ENCODE assay signal across 9 cellular contexts in the genomic region with DNA sequence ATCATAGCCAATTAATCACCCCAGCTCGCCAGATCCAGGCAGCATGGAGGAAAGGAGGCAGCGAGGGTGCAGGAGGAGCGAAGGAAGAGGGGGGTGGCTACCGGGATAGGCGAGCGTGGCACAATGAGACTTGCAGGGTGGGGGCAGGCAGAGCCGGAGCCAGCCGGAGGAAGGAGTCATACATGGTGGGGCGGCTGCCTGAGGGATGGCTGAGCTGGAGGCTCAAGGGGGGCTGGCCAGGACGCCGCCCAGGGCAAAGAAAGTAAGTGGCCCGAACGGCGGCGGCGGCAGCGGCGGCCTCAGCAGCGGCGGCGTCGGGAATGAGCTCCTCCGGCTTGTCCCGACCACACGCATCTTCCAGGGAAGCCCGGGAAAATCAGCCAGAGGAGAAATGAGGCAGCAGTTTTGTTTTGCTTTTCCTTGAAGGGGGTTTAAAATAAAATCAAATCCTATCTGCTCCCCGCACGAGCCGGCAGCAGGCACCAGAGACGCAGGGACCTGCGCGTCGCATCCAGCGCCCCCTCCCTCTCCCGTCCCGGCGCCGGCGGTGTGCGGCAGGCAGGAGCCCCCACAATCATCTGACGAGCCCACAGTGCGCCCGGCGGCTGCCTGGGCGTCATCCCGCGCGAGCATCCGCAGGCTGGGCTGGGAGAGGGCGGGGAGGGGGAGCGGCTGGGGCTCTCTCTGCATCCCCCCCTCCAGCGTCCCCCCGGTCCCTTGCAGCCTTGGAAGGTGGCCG.
DNase-seq lines count a peak whose midpoint lies in the region; ATAC-seq and TF ChIP-seq lines count a peak whose summit lies in the region.
"Had no signal": no experiment of that assay in that cellular context is flagged by ENCODE, and none has a peak within 500 bp of the region (broad histone marks: within the 10 kb centered on the region; RNA-seq: fewer than 3 reads in every experiment).

No MANE protein-coding gene starts in this region.

- peak overlapping the region; percentile 57 for H3K4me3 ChIP-seq in neural progenitor cell

- H3K9me3 ChIP-seq in neural progenitor cell (ENCODE audit: low read depth): no peaks in the 10 kb centered on the region

- peaks cover 5% of the 10 kb centered on the region for H3K27me3 Mint-ChIP-seq in neural progenitor cell (ENCODE audit: insufficient read depth, low read depth)

- no peak overlapping the region for H3K9ac ChIP-seq in neural progenitor cell

- peak overlapping the region; percentile 93 for H3K4me3 Mint-ChIP-seq in neural progenitor cell
- H3K4me3 Mint-ChIP-seq: activated CD4-positive, alpha-beta memory T cell treated with anti-CD3 and anti-CD28 coated beads for 36 hours had no signal

- no peak overlapping the region for H3K27ac ChIP-seq in neural progenitor cell

- H3K27me3 ChIP-seq in neural progenitor cell: peaks cover 13% of the 10 kb centered on the region

- DNase-seq in AG08396 (ENCODE audit: low spot score) (peak; percentile 90), NCI-H510A treated with DMSO at 0.1 percent for 48 hours (lab: John Stamatoyannopoulos, UW) (peak; percentile 22), fibroblast of peridontal ligament (ENCODE audit: extremely low read depth) (peak; percentile 39), neural progenitor cell (ENCODE audit: low spot score) (peak; percentile 72), 8988T (no peak), NCI-H524 treated with DMSO at 0.1 percent for 48 hours (lab: John Stamatoyannopoulos, UW) (no peak)
- DNase-seq: activated CD4-positive, alpha-beta memory T cell treated with anti-CD3 and anti-CD28 coated beads for 36 hours had no signal

- H3K36me3 Mint-ChIP-seq in neural progenitor cell: no peaks in the 10 kb centered on the region
- H3K36me3 Mint-ChIP-seq: activated CD4-positive, alpha-beta memory T cell treated with anti-CD3 and anti-CD28 coated beads for 36 hours had no signal

- peak overlapping the region; percentile 99 for H2AFZ ChIP-seq in neural progenitor cell (replicated peaks)

- peaks cover 34% of the 10 kb centered on the region for H3K4me1 Mint-ChIP-seq in neural progenitor cell

- no peaks in the 10 kb centered on the region for H3K36me3 ChIP-seq in neural progenitor cell

- ATAC-seq in GM19328 (IDR thresholded peaks at IDR 0.05; ENCODE audit: unreplicated experiment) (no peak), GM18511 (IDR thresholded peaks at IDR 0.05; ENCODE audit: unreplicated experiment) (no peak)

- peaks cover 6% of the 10 kb centered on the region for H4K20me1 ChIP-seq in neural progenitor cell (ENCODE audit: low read depth)

- H3K27ac Mint-ChIP-seq in neural progenitor cell: peak overlapping the region; percentile 91
- H3K27ac Mint-ChIP-seq: activated CD4-positive, alpha-beta memory T cell treated with anti-CD3 and anti-CD28 coated beads for 36 hours had no signal

- H3K9me3 Mint-ChIP-seq in neural progenitor cell: no peaks in the 10 kb centered on the region
- H3K9me3 Mint-ChIP-seq: activated CD4-positive, alpha-beta memory T cell treated with anti-CD3 and anti-CD28 coated beads for 36 hours had no signal

- H3K4me2 ChIP-seq in neural progenitor cell: peak overlapping the region; percentile 89

- peaks cover 6% of the 10 kb centered on the region for H3F3A ChIP-seq in neural progenitor cell (ENCODE audit: low read depth)

- H3K4me1 ChIP-seq in neural progenitor cell: peaks cover 10% of the 10 kb centered on the region

- no peaks in the 10 kb centered on the region for H3K79me2 ChIP-seq in neural progenitor cell (ENCODE audit: low read depth)

- no peak for TF ChIP-seq CTCF in neural progenitor cell (IDR thresholded peaks at IDR 0.05)

Comparison
In these comparisons a context has a peak if more than half of its experiments do, and no peak if none do; other contexts are left out.
1. DNase-seq: peak in AG08396 (single experiment), NCI-H510A treated with DMSO at 0.1 percent for 48 hours (single experiment), fibroblast of peridontal ligament (single experiment) and neural progenitor cell (single experiment); none in 8988T (single experiment) and NCI-H524 treated with DMSO at 0.1 percent for 48 hours (single experiment).